ENCODE assay signal across 1 cellular context in genomic region chr12:104814944-104815343, GRCh38.
TF ChIP-seq lines count a peak whose summit lies in the region.

No MANE protein-coding gene starts in this region.

TF ChIP-seq in HepG2, 621 proteins besides CTCF, POLR2A, EP300 and RAD21 (continued from another document):
- TF ChIP-seq CEBPZ (IDR thresholded peaks at IDR 0.05; ENCODE audit: low read length) (no peak), USF2 (IDR thresholded peaks at IDR 0.05; ENCODE audit: low read depth, low read length) (no peak), USF2 (CRISPR knock-in tag; IDR thresholded peaks at IDR 0.05; ENCODE audit: borderline replicate concordance) (no peak), LRRFIP1 (CRISPR knock-in tag; conservative IDR thresholded peaks at IDR 0.05) (no peak)
